In the genomic region with DNA sequence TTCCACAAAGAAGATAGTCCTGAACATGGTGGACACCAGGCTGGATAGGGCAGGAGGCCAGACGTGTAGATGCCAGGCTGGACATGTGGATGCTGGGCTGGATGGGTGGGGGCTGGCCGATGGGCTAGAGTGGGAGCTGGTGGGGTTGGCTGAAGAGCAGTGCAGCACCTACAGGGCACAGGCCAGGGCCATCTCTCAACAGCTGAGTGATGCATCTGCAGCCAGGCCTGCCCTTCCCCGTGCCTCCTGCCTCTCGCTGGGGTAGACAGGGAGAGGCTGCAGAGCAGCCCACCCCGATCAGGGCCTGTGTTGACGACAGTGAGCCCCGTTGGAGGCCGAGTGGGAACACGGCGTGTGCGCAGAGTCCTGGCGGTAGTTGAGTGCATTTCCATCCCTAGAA, we compare ENCODE assay signal across 17 cellular contexts. TPM values are rescaled to one million over a fixed set of nuclear protein-coding genes. Genes with fewer than 3 reads are reported as not detected.
A peak's percentile ranks its signal among the peaks of the same experiment; 100 is the strongest.
DNase-seq lines count a peak whose midpoint lies in the region; ATAC-seq lines count a peak whose summit lies in the region.
"Had no signal": no experiment of that assay in that cellular context is flagged by ENCODE, and none has a peak within 500 bp of the region (broad histone marks: within the 10 kb centered on the region; RNA-seq: fewer than 3 reads in every experiment).

No MANE protein-coding gene starts in this region.

- intact Hi-C loops in aorta (cut with DNase I), result no loop called here

- H3K27me3 ChIP-seq in layer of hippocampus (ENCODE audit: control insufficient read depth, insufficient read depth, low read length), result no peaks in the 10 kb centered on the region
- H3K27me3 ChIP-seq in aorta (ENCODE audit: control insufficient read depth in 1 of 2, insufficient read depth in 2 of 2, low read length in 1 of 2), result no peaks in the 10 kb centered on the region

- 89 to 91% methylated on average over 12 of the region's 12 CpGs for WGBS in aorta, 2 donors

- H3K4me1 ChIP-seq in aorta (ENCODE audit: control insufficient read depth in 1 of 2, insufficient read depth in 2 of 2, low read length in 2 of 2), result no peaks in the 10 kb centered on the region

- H3K9me3 ChIP-seq in aorta (ENCODE audit: control insufficient read depth, low read length), result no peaks in the 10 kb centered on the region

- H3K36me3 ChIP-seq in aorta (ENCODE audit: control insufficient read depth in 1 of 2, insufficient read depth in 2 of 2, low read length in 1 of 2), result peaks cover 4 to 14% of the 10 kb centered on the region in 2 donors

- DNase-seq in activated CD8-positive, alpha-beta memory T cell treated with anti-CD3 and anti-CD28 coated beads, Interleukin-2, amount 50 U/mL, for 48 hours, result peak; percentile 20
- DNase-seq in activated CD8-positive, alpha-beta memory T cell treated with anti-CD3 and anti-CD28 coated beads for 24 hours, result no peak
- peak in 1 of 2 donors; percentile 33 for DNase-seq in aorta
- no peak for DNase-seq in stimulated activated CD4-positive, alpha-beta T cell treated with anti-CD3 and anti-CD28 coated beads, Interleukin-2, amount 100 ng/mL, for 24 hours
- DNase-seq: 8988T; Calu3; CD4-positive, CD25-positive, alpha-beta regulatory T cell; DMS79; Kasumi-1; NCI-H1930; NCI-H510A; NCI-H82 had no signal

- H3K27ac ChIP-seq in cingulate gyrus (ENCODE audit: low read depth, low read length) (peak overlapping the region; percentile 34), layer of hippocampus (ENCODE audit: low read depth, low read length) (peak overlapping the region; percentile 56), aorta (ENCODE audit: low read depth in 1 of 2, low read length in 2 of 2) (no peak overlapping the region)
- H3K27ac ChIP-seq: HL-60 had no signal

- peak; percentile 21 for ATAC-seq in aorta (ENCODE audit: low FRiP score)
- ATAC-seq in HG03565 (IDR thresholded peaks at IDR 0.05; ENCODE audit: unreplicated experiment), result no peak
- no peak for ATAC-seq in HG03460 (IDR thresholded peaks at IDR 0.05; ENCODE audit: unreplicated experiment)

- no peak overlapping the region for H3K4me3 ChIP-seq in aorta (ENCODE audit: low read length in 2 of 2)

RNA-seq across cellular contexts. Expression of gene EP400, which starts 39.3 kb away (rescaled TPM):
- 10 to 100 TPM; 39.9 to 52.9 TPM for total RNA-seq in aorta
- polyA plus RNA-seq in aorta, result 10 to 100 TPM in 1 of 2 donors, 1 to 10 TPM in 1; 2.8 to 16.2 TPM

RNA-seq across cellular contexts. Expression of gene PUS1, which starts 59.9 kb away (rescaled TPM):
- 10 to 100 TPM; 17.7 to 20.0 TPM for total RNA-seq in aorta
- polyA plus RNA-seq in aorta, result 10 to 100 TPM in 1 of 2 donors, 1 to 10 TPM in 1; 6.5 to 20.2 TPM

Comparison
In these comparisons a context has a peak if more than half of its experiments do, and no peak if none do; other contexts are left out.
1. H3K27ac ChIP-seq: peak in cingulate gyrus (single experiment) and layer of hippocampus (single experiment); none in aorta (0 of 2).